In genomic region chr20:37758332-37758731, GRCh38 we compare ENCODE assay signal across 10 cellular contexts.
DNase-seq lines count a peak whose midpoint lies in the region; ATAC-seq, FAIRE-seq and TF ChIP-seq lines count a peak whose summit lies in the region.
"Had no signal": no experiment of that assay in that cellular context is flagged by ENCODE, and none has a peak within 500 bp of the region (broad histone marks: within the 10 kb centered on the region; RNA-seq: fewer than 3 reads in every experiment).

No MANE protein-coding gene starts in this region.

- H3K36me3 Mint-ChIP-seq in HFFc6 (ENCODE audit: low read depth), result no peaks in the 10 kb centered on the region
- peaks cover 57% of the 10 kb centered on the region for H3K36me3 Mint-ChIP-seq in activated T-cell treated with anti-CD3 and anti-CD28 coated beads, Interleukin-2, amount 50 U/mL, for 4 hours (ENCODE audit: insufficient read depth)

- no peak for TF ChIP-seq CTCF in DND-41 (IDR thresholded peaks at IDR 0.05; ENCODE audit: borderline replicate concordance, extremely low read depth, low read length, poor library complexity, severe bottlenecking)
- peak; percentile 38 for TF ChIP-seq CTCF in HFFc6 (IDR thresholded peaks at IDR 0.05)
- peak; percentile 13 to 29 for TF ChIP-seq CTCF in mammary epithelial cell (conservative IDR thresholded peaks at IDR 0.05 in 1 of 2, IDR thresholded peaks at IDR 0.05 in 1 of 2; ENCODE audit: extremely low read depth in 1 of 2, insufficient read depth in 1 of 2, low read depth in 1 of 2, low read length in 2 of 2)
- peak; percentile 44 for TF ChIP-seq CTCF in HepG2 (CRISPR knock-in tag; IDR thresholded peaks at IDR 0.05)

- intact Hi-C loops in mammary epithelial cell (cut with micrococcal nuclease), result no loop called here
- intact Hi-C loops in HepG2 (cut with micrococcal nuclease; ENCODE audit: unreplicated experiment), result no loop called here

- POLR2A ChIA-PET in HepG2 (lab: Yijun Ruan, JAX), result no interaction called here

- H2AFZ ChIP-seq in DND-41 (ENCODE audit: low read depth, low read length), result no peak overlapping the region
- H2AFZ ChIP-seq in mammary epithelial cell (ENCODE audit: low read depth, low read length), result no peak overlapping the region
- H2AFZ ChIP-seq in HepG2 (ENCODE audit: low read length), result no peak overlapping the region

- no peak overlapping the region for H3K9ac ChIP-seq in DND-41 (ENCODE audit: low read depth, low read length)
- no peak overlapping the region for H3K9ac ChIP-seq in mammary epithelial cell (ENCODE audit: insufficient read depth, low read length)
- H3K9ac ChIP-seq in HepG2 (ENCODE audit: insufficient read depth, low read depth, low read length), result no peak overlapping the region

- H3K4me1 ChIP-seq in DND-41 (ENCODE audit: insufficient read depth, low read length) (no peaks in the 10 kb centered on the region), mammary epithelial cell (ENCODE audit: insufficient read depth, low read length) (peaks cover 2% of the 10 kb centered on the region), HepG2 (ENCODE audit: insufficient read depth, low read length) (peaks cover 10% of the 10 kb centered on the region)

- WGBS in mammary epithelial cell (ENCODE audit: low coverage, missing lambda C conversion rate), result no CpG with 5 or more reads among the region's 5 CpGs
- 94% methylated on average over 5 of the region's 5 CpGs for WGBS in HepG2 (ENCODE audit: low lambda C conversion rate)

- H3K27me3 ChIP-seq in DND-41 (ENCODE audit: insufficient read depth, low read length, poor library complexity), result no peaks in the 10 kb centered on the region
- no peaks in the 10 kb centered on the region for H3K27me3 ChIP-seq in mammary epithelial cell (ENCODE audit: insufficient read depth, low read length)
- no peaks in the 10 kb centered on the region for H3K27me3 ChIP-seq in HepG2 (ENCODE audit: control insufficient read depth in 1 of 2, insufficient read depth in 2 of 2, low read length in 2 of 2)

- no peak for TF ChIP-seq POLR2A in HepG2 (IDR thresholded peaks at IDR 0.05; ENCODE audit: insufficient read depth in 1 of 2, low read depth in 2 of 2, low read length in 2 of 2)

- in situ Hi-C loops in mammary epithelial cell (cut with MboI; ENCODE audit: low sequenced_read_pairs in 2 of 2), result no loop called here
- in situ Hi-C loops in HepG2 (cut with HindIII; ENCODE audit: extremely low pct_ligation_motif_present, low pct_unique_long_range_greater_than_20kb), result no loop called here

- DNase-seq in DND-41, result peak; percentile 4
- DNase-seq in HFFc6, result no peak
- no peak for DNase-seq in mammary epithelial cell
- DNase-seq in HepG2 (ENCODE audit: low spot score), result peak; percentile 24
- DNase-seq in activated T-cell treated with anti-CD3 and anti-CD28 coated beads, Interleukin-2, amount 50 U/mL, for 4 hours, result no peak
- DNase-seq in inferior parietal cortex (ENCODE audit: extremely low spot score), result no peak
- no peak for DNase-seq in T-helper 9 cell
- DNase-seq: midbrain had no signal

- H3K4me3 ChIP-seq in DND-41 (ENCODE audit: low read depth in 1 of 2, low read length in 2 of 2) (no peak overlapping the region), mammary epithelial cell (replicated peaks in 1 of 3; ENCODE audit: insufficient read depth in 1 of 3, low read depth in 2 of 3, low read length in 3 of 3) (no peak overlapping the region), HepG2 (replicated peaks in 1 of 3; ENCODE audit: insufficient read depth in 1 of 3, low read depth in 2 of 3, low read length in 3 of 3) (no peak overlapping the region)

- H3K36me3 ChIP-seq in DND-41 (ENCODE audit: insufficient read depth, low read length) (peaks cover 25% of the 10 kb centered on the region), mammary epithelial cell (ENCODE audit: insufficient read depth, low read length) (no peaks in the 10 kb centered on the region), HepG2 (replicated peaks in 1 of 2; ENCODE audit: control insufficient read depth in 1 of 2, insufficient read depth in 2 of 2, low read length in 2 of 2) (peaks cover 3 to 27% of the 10 kb centered on the region in 2 experiments; a peak in 3 of 5 replicates)

- no peak overlapping the region for H3K4me2 ChIP-seq in DND-41 (ENCODE audit: insufficient read depth, low read length)
- no peak overlapping the region for H3K4me2 ChIP-seq in mammary epithelial cell (ENCODE audit: insufficient read depth, low read depth, low read length)
- no peak overlapping the region for H3K4me2 ChIP-seq in HepG2 (ENCODE audit: low read depth, low read length)

- TF ChIP-seq EP300 in HepG2 (IDR thresholded peaks at IDR 0.05; ENCODE audit: low read depth in 2 of 2, low read length in 2 of 2) (no peak), HepG2 (CRISPR knock-in tag; IDR thresholded peaks at IDR 0.05; ENCODE audit: borderline replicate concordance) (no peak)

- H3K9me3 ChIP-seq in DND-41 (ENCODE audit: insufficient read depth, low read length, severe bottlenecking) (no peaks in the 10 kb centered on the region), mammary epithelial cell (replicated peaks; ENCODE audit: insufficient read depth, low read length) (no peaks in the 10 kb centered on the region), HepG2 (ENCODE audit: low read length) (no peaks in the 10 kb centered on the region)

- H3K79me2 ChIP-seq in DND-41 (ENCODE audit: insufficient read depth, low read length), result no peaks in the 10 kb centered on the region
- H3K79me2 ChIP-seq in mammary epithelial cell (ENCODE audit: insufficient read depth, low read length), result no peaks in the 10 kb centered on the region
- no peaks in the 10 kb centered on the region for H3K79me2 ChIP-seq in HepG2 (ENCODE audit: insufficient read depth, low read length)

- no peak overlapping the region for H3K27ac ChIP-seq in DND-41 (ENCODE audit: low read length)
- no peak overlapping the region for H3K27ac ChIP-seq in mammary epithelial cell (ENCODE audit: insufficient read depth, low read depth, low read length)
- H3K27ac ChIP-seq in HepG2 (ENCODE audit: extremely low read length, insufficient read depth, low read length), result no peak overlapping the region

- TF ChIP-seq RAD21 in HepG2 (CRISPR knock-in tag; IDR thresholded peaks at IDR 0.05), result peak; percentile 45; the same call in 1 of the 2 replicates

- dilution Hi-C loops in mammary epithelial cell (cut with HindIII; ENCODE audit: low sequenced_read_pairs), result no loop called here

- no peaks in the 10 kb centered on the region for H3K9me3 Mint-ChIP-seq in HFFc6
- H3K9me3 Mint-ChIP-seq in activated T-cell treated with anti-CD3 and anti-CD28 coated beads, Interleukin-2, amount 50 U/mL, for 4 hours, result no peaks in the 10 kb centered on the region
- H3K9me3 Mint-ChIP-seq: stimulated activated effector memory CD8-positive, alpha-beta T cell treated with anti-CD3 and anti-CD28 coated beads, Interleukin-12 subunit alpha, Interleukin-12 subunit beta, amount 100 ng/mL, for 72 hours had no signal

- BruUV-seq in mammary epithelial cell (replicated peaks; lab: Mats Ljungman, UMichigan) (no TSS peak), HepG2 (replicated peaks; lab: Mats Ljungman, UMichigan) (no TSS peak)

- no peaks in the 10 kb centered on the region for H3K4me1 Mint-ChIP-seq in HFFc6 (ENCODE audit: low read depth)
- H3K4me1 Mint-ChIP-seq in activated T-cell treated with anti-CD3 and anti-CD28 coated beads, Interleukin-2, amount 50 U/mL, for 4 hours (ENCODE audit: low read depth), result peaks cover 3% of the 10 kb centered on the region

- CTCF ChIA-PET in mammary epithelial cell (lab: Charles Lee; ENCODE audit: low non-redundant PET), result no interaction called here
- CTCF ChIA-PET in HepG2 (lab: Yijun Ruan, JAX; ENCODE audit: low intra/inter-chr PET ratio, low total read pairs), result interaction anchor here (1.0 to 2.0 kb wide), 2 partner anchors 106 to 194 kb away, joined by 3 to 7 read pairs; no protein-coding TSS in a partner anchor

- no peak overlapping the region for H3K27ac Mint-ChIP-seq in HFFc6
- H3K27ac Mint-ChIP-seq: stimulated activated effector memory CD8-positive, alpha-beta T cell treated with anti-CD3 and anti-CD28 coated beads, Interleukin-12 subunit alpha, Interleukin-12 subunit beta, amount 100 ng/mL, for 72 hours had no signal

- H3K4me3 Mint-ChIP-seq in HFFc6, result no peak overlapping the region
- no peak overlapping the region for H3K4me3 Mint-ChIP-seq in activated T-cell treated with anti-CD3 and anti-CD28 coated beads, Interleukin-2, amount 50 U/mL, for 4 hours
- H3K4me3 Mint-ChIP-seq: stimulated activated effector memory CD8-positive, alpha-beta T cell treated with anti-CD3 and anti-CD28 coated beads, Interleukin-12 subunit alpha, Interleukin-12 subunit beta, amount 100 ng/mL, for 72 hours had no signal

- H3K27me3 Mint-ChIP-seq in HFFc6 (ENCODE audit: insufficient read depth), result no peaks in the 10 kb centered on the region
- no peaks in the 10 kb centered on the region for H3K27me3 Mint-ChIP-seq in activated T-cell treated with anti-CD3 and anti-CD28 coated beads, Interleukin-2, amount 50 U/mL, for 4 hours (ENCODE audit: low read depth)

- peak; percentile 39; the same call in 1 of the 3 replicates for ATAC-seq in DND-41 (ENCODE audit: insufficient read depth, low read depth)
- peak; percentile 97 for ATAC-seq in HepG2
- ATAC-seq in activated T-cell treated with anti-CD3 and anti-CD28 coated beads, Interleukin-2, amount 50 U/mL, for 4 hours, result no peak
- ATAC-seq in HG03108 (IDR thresholded peaks at IDR 0.05; ENCODE audit: unreplicated experiment), result no peak
- ATAC-seq: stimulated activated effector memory CD8-positive, alpha-beta T cell treated with anti-CD3 and anti-CD28 coated beads, Interleukin-12 subunit alpha, Interleukin-12 subunit beta, amount 100 ng/mL, for 72 hours had no signal

- H4K20me1 ChIP-seq in DND-41 (ENCODE audit: insufficient read depth, low read length), result no peaks in the 10 kb centered on the region
- no peaks in the 10 kb centered on the region for H4K20me1 ChIP-seq in mammary epithelial cell (ENCODE audit: insufficient read depth, low read length)
- H4K20me1 ChIP-seq in HepG2 (ENCODE audit: insufficient read depth, low read length), result no peaks in the 10 kb centered on the region

- FAIRE-seq in HepG2 (lab: Jason Lieb, UNC), result no peak

TF ChIP-seq in HepG2, 621 proteins besides CTCF, POLR2A, EP300 and RAD21:
- TF ChIP-seq ZNF891 (CRISPR knock-in tag; IDR thresholded peaks at IDR 0.05), result 0 out of 2 replicates have a peak, but pooled peaks have one; percentile 34
- TF ChIP-seq ZNF768 (CRISPR knock-in tag; IDR thresholded peaks at IDR 0.05), result peak; percentile 83
- TF ChIP-seq ZNF329 (CRISPR knock-in tag; IDR thresholded peaks at IDR 0.05; ENCODE audit: low read depth), result no peak
- no peak for TF ChIP-seq KDM3A (CRISPR knock-in tag; IDR thresholded peaks at IDR 0.05; ENCODE audit: low read depth)
- peak; percentile 59 for TF ChIP-seq RBM22 (optimal IDR thresholded peaks at IDR 0.05; ENCODE audit: low read length)
- peak; percentile 17; the same call in 1 of the 2 replicates for TF ChIP-seq SMC3 (IDR thresholded peaks at IDR 0.05; ENCODE audit: low read length)
- TF ChIP-seq STAG1 (CRISPR knock-in tag; IDR thresholded peaks at IDR 0.05), result peak; percentile 54; the same call in 1 of the 2 replicates

Comparison
In these comparisons a context has a peak if more than half of its experiments do, and no peak if none do; other contexts are left out.
1. ATAC-seq: peak in DND-41 (single experiment) and HepG2 (single experiment); none in activated T-cell treated with anti-CD3 and anti-CD28 coated beads, Interleukin-2, amount 50 U/mL, for 4 hours (0 of 2) and HG03108 (single experiment).
2. DNase-seq: peak in DND-41 (single experiment) and HepG2 (single experiment); none in HFFc6 (single experiment), mammary epithelial cell (single experiment), activated T-cell treated with anti-CD3 and anti-CD28 coated beads, Interleukin-2, amount 50 U/mL, for 4 hours (single experiment), inferior parietal cortex (single experiment) and T-helper 9 cell (single experiment).